17 cellular contexts compared by ENCODE assay signal in the genomic region with DNA sequence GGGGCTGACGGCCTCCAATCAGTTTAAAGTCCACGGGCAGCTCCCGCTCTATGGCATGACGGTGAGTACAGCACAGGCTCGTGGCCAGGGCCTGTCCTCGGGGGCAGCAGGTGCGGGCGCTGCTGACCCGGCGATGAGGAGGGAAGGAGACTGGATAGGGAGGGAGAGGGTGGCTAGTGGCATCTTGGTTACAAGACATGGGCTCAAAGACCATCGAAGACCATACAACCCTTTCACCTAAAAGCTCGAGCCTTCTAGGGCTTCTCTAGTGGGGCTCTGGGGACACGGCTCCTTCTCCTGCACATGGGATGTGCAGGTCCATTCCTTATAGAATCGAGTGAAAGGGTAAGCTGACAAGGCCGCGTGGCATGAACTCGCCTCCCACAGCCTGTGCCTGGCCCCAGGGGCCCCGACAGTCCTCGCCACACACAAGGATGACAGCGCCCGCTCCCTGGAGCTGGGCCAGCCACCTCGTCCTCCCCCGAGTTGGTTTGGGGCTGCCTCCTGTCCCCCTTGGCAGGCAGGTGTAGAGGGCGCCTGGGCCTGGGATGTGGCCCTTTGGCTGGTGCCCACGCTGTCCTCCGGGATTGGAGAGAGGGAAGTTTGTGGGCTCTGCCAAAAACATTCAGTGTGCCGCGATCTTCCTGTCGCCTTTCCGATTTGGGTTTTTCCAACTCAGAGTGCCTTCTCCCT.
DNase-seq lines count a peak whose midpoint lies in the region; FAIRE-seq and TF ChIP-seq lines count a peak whose summit lies in the region.
"Had no signal": no experiment of that assay in that cellular context is flagged by ENCODE, and none has a peak within 500 bp of the region (broad histone marks: within the 10 kb centered on the region; RNA-seq: fewer than 3 reads in every experiment).

No MANE protein-coding gene starts in this region.

- H3K27ac ChIP-seq in MM.1S (ENCODE audit: low read length) (no peak overlapping the region), kidney (ENCODE audit: low read depth in 2 of 2, low read length in 2 of 2) (no peak overlapping the region), osteoblast (ENCODE audit: low read depth, low read length) (no peak overlapping the region)
- H3K27ac ChIP-seq: BLaER1 had no signal

- H3K4me2 ChIP-seq in MM.1S (ENCODE audit: low read depth, low read length) (no peak overlapping the region), osteoblast (ENCODE audit: insufficient read depth, low read length) (no peak overlapping the region)

- H3K9ac ChIP-seq in MM.1S (ENCODE audit: low read length) (no peak overlapping the region), kidney (ENCODE audit: low read length in 2 of 2) (no peak overlapping the region)
- H3K9ac ChIP-seq: BLaER1 had no signal

- no peak for TF ChIP-seq CTCF in Caco-2 (IDR thresholded peaks at IDR 0.05; ENCODE audit: insufficient read depth in 1 of 2, low read depth in 1 of 2, low read length in 1 of 2, severe bottlenecking in 1 of 2, unreplicated experiment in 1 of 2)
- TF ChIP-seq CTCF in MM.1S (IDR thresholded peaks at IDR 0.05; ENCODE audit: low read length), result no peak
- TF ChIP-seq CTCF in kidney (IDR thresholded peaks at IDR 0.05; ENCODE audit: borderline replicate concordance, extremely low read depth, insufficient read depth), result no peak
- TF ChIP-seq CTCF in osteoblast (IDR thresholded peaks at IDR 0.05; ENCODE audit: extremely low read depth, low read depth, low read length), result no peak

- H3K79me2 ChIP-seq in MM.1S (ENCODE audit: low read length), result no peaks in the 10 kb centered on the region
- H3K79me2 ChIP-seq in osteoblast (ENCODE audit: insufficient read depth, low read length), result no peaks in the 10 kb centered on the region

- no peaks in the 10 kb centered on the region for H3K27me3 Mint-ChIP-seq in Caco-2 (ENCODE audit: insufficient read depth, unreplicated experiment)

- H4K20me1 ChIP-seq in MM.1S (ENCODE audit: insufficient read depth, low read length), result no peaks in the 10 kb centered on the region
- H4K20me1 ChIP-seq in osteoblast (ENCODE audit: insufficient read depth, low read length), result no peaks in the 10 kb centered on the region

- BruUV-seq in Caco-2 (replicated peaks; lab: Mats Ljungman, UMichigan), result no TSS peak

- H2AFZ ChIP-seq in MM.1S (ENCODE audit: low read length), result no peak overlapping the region
- H2AFZ ChIP-seq in osteoblast (ENCODE audit: low read length), result no peak overlapping the region

- H3K36me3 Mint-ChIP-seq in Caco-2 (ENCODE audit: insufficient read depth, unreplicated experiment), result peaks cover 90% of the 10 kb centered on the region
- H3K36me3 Mint-ChIP-seq: CD8-positive, alpha-beta memory T cell had no signal

- peaks cover 13% of the 10 kb centered on the region for H3K4me1 Mint-ChIP-seq in Caco-2 (ENCODE audit: low read depth, unreplicated experiment)

- H3K9me2 ChIP-seq in MM.1S (replicated peaks; ENCODE audit: insufficient read depth, low read length), result no peaks in the 10 kb centered on the region

- no peak for TF ChIP-seq POLR2A in erythroblast (IDR thresholded peaks at IDR 0.05; ENCODE audit: low read length)

- H3K27ac Mint-ChIP-seq in Caco-2 (ENCODE audit: unreplicated experiment), result peak overlapping the region; percentile 67
- H3K27ac Mint-ChIP-seq: CD8-positive, alpha-beta memory T cell; HFFc6 had no signal

- H3K27me3 ChIP-seq in Caco-2 (replicated peaks; ENCODE audit: control insufficient read depth, insufficient read depth, low read length), result no peaks in the 10 kb centered on the region
- no peaks in the 10 kb centered on the region for H3K27me3 ChIP-seq in MM.1S (replicated peaks; ENCODE audit: insufficient read depth, low read length)
- H3K27me3 ChIP-seq in osteoblast (ENCODE audit: insufficient read depth, low read length), result no peaks in the 10 kb centered on the region
- H3K27me3 ChIP-seq: BLaER1 had no signal

- H3K4me3 ChIP-seq in Caco-2 (ENCODE audit: low read depth, low read length) (no peak overlapping the region), MM.1S (ENCODE audit: low read length) (no peak overlapping the region), kidney (ENCODE audit: low read length in 2 of 2) (no peak overlapping the region), osteoblast (ENCODE audit: insufficient read depth, low read length) (no peak overlapping the region)
- H3K4me3 ChIP-seq: BLaER1, GM12878 had no signal

- H3K9me3 ChIP-seq in Caco-2 (no peaks in the 10 kb centered on the region), MM.1S (replicated peaks; ENCODE audit: insufficient read depth, low read length) (no peaks in the 10 kb centered on the region), kidney (ENCODE audit: control insufficient read depth in 1 of 2, low read length in 2 of 2) (no peaks in the 10 kb centered on the region), osteoblast (ENCODE audit: low read depth, low read length) (no peaks in the 10 kb centered on the region)
- H3K9me3 ChIP-seq: BLaER1 had no signal

- intact Hi-C loops in Caco-2 (cut with micrococcal nuclease; ENCODE audit: unreplicated experiment), result no loop called here
- intact Hi-C loops in kidney (cut with DNase I), result no loop called here

- DNase-seq in Caco-2 (no peak), MM.1S (peak; percentile 4), kidney (peak; percentile 45), osteoblast (ENCODE audit: insufficient read length, low spot score, missing footprints) (peak; percentile 52), DMS79 treated with DMSO at 0.1 percent for 48 hours (lab: John Stamatoyannopoulos, UW) (no peak), erythroblast (lab: John Stamatoyannopoulos, UW) (no peak)
- DNase-seq in stimulated activated naive CD4-positive, alpha-beta T cell (lab: John Stamatoyannopoulos, UW), result no peak
- DNase-seq: 8988T; AML-193; CD8-positive, alpha-beta memory T cell; DMS53; HCEC 1CT; HFFc6 had no signal

- no peaks in the 10 kb centered on the region for H3K4me1 ChIP-seq in Caco-2
- H3K4me1 ChIP-seq in MM.1S (ENCODE audit: low read length), result no peaks in the 10 kb centered on the region
- no peaks in the 10 kb centered on the region for H3K4me1 ChIP-seq in kidney (ENCODE audit: control insufficient read depth in 1 of 2, insufficient read depth in 1 of 2, low read depth in 1 of 2, low read length in 2 of 2)
- peaks cover 5% of the 10 kb centered on the region for H3K4me1 ChIP-seq in osteoblast (ENCODE audit: insufficient read depth, low read length)

- CTCF ChIA-PET in Caco-2 (lab: Charles Lee), result no interaction called here

- H3K36me3 ChIP-seq in Caco-2 (ENCODE audit: control insufficient read depth, insufficient read depth, low read length) (peaks cover 3% of the 10 kb centered on the region; the same call in 1 of the 2 replicates), MM.1S (replicated peaks; ENCODE audit: insufficient read depth, low read length) (no peaks in the 10 kb centered on the region), kidney (ENCODE audit: control insufficient read depth in 1 of 2, insufficient read depth in 2 of 2, low read length in 2 of 2) (peaks cover 17 to 68% of the 10 kb centered on the region in 2 donors), osteoblast (ENCODE audit: insufficient read depth, low read length) (peaks cover 48% of the 10 kb centered on the region)

- no peak overlapping the region for H3K4me3 Mint-ChIP-seq in Caco-2 (ENCODE audit: unreplicated experiment)
- H3K4me3 Mint-ChIP-seq: CD8-positive, alpha-beta memory T cell; HFFc6 had no signal

- H3F3A ChIP-seq in MM.1S (ENCODE audit: insufficient read depth, low read length), result no peaks in the 10 kb centered on the region

- no peak for FAIRE-seq in kidney (lab: Jason Lieb, UNC)
- FAIRE-seq: GM12878, GM19239, HTR-8/SVneo had no signal

- POLR2A ChIA-PET in Caco-2 (lab: Charles Lee), result no interaction called here

- no peaks in the 10 kb centered on the region for H3K9me3 Mint-ChIP-seq in Caco-2 (ENCODE audit: unreplicated experiment)
- H3K9me3 Mint-ChIP-seq: CD8-positive, alpha-beta memory T cell; HFFc6 had no signal

Comparison
In these comparisons a context has a peak if more than half of its experiments do, and no peak if none do; other contexts are left out.
1. DNase-seq: peak in MM.1S (single experiment), kidney (single experiment) and osteoblast (single experiment); none in Caco-2 (0 of 2), DMS79 treated with DMSO at 0.1 percent for 48 hours (single experiment), stimulated activated naive CD4-positive, alpha-beta T cell (0 of 6) and erythroblast (0 of 2).